In genomic region chr15:38888701-38889154, GRCh38 we compare ENCODE assay signal across 15 cellular contexts.
DNase-seq lines count a peak whose midpoint lies in the region; ATAC-seq, FAIRE-seq and TF ChIP-seq lines count a peak whose summit lies in the region.
"Had no signal": no experiment of that assay in that cellular context is flagged by ENCODE, and none has a peak within 500 bp of the region (broad histone marks: within the 10 kb centered on the region; RNA-seq: fewer than 3 reads in every experiment).

No MANE protein-coding gene starts in this region.

- H2BK120ac ChIP-seq in trophoblast cell (ENCODE audit: insufficient read depth, low read length, poor library complexity) = no peak overlapping the region

- H3K23ac ChIP-seq in trophoblast cell (ENCODE audit: low read length) = no peak overlapping the region

- H2BK5ac ChIP-seq in trophoblast cell (ENCODE audit: low read depth, low read length, poor library complexity) = no peak overlapping the region

- H3K4me2 ChIP-seq in A549 (no peak overlapping the region), trophoblast cell (ENCODE audit: low read length) (peak overlapping the region; percentile 23)

- peaks cover 5% of the 10 kb centered on the region for H3K79me1 ChIP-seq in trophoblast cell (ENCODE audit: low read length)

- no peaks in the 10 kb centered on the region for H3K79me2 ChIP-seq in trophoblast cell (ENCODE audit: control insufficient read depth, insufficient read depth, low read length, poor library complexity)

- no peaks in the 10 kb centered on the region for H3K27me3 ChIP-seq in esophagus muscularis mucosa
- no peaks in the 10 kb centered on the region for H3K27me3 ChIP-seq in trophoblast cell (ENCODE audit: insufficient read depth, low read length)
- H3K27me3 ChIP-seq in CD4-positive, alpha-beta memory T cell (ENCODE audit: insufficient read depth, low read length) = no peaks in the 10 kb centered on the region
- H3K27me3 ChIP-seq in H7 (ENCODE audit: control insufficient read depth, insufficient read depth, low read length) = no peaks in the 10 kb centered on the region

- TF ChIP-seq EP300 in A549 (IDR thresholded peaks at IDR 0.05) (no peak), esophagus muscularis mucosa (IDR thresholded peaks at IDR 0.05) (peak; percentile 67)

- CTCF ChIA-PET in A549 (lab: Yijun Ruan, JAX) = interaction anchor here (0.7 kb wide), 1 partner anchor 692 kb away, joined by 3 read pairs; the partner anchor contains the start of gene THBS1
- CTCF ChIA-PET in CD4-positive, alpha-beta memory T cell (lab: Charles Lee; ENCODE audit: partially characterized antibody) = no interaction called here

- H3K27me3 Mint-ChIP-seq in CD4-positive, alpha-beta memory T cell = peaks cover 0 to 6% of the 10 kb centered on the region in 2 donors

- H3K4ac ChIP-seq in trophoblast cell (ENCODE audit: low read depth, low read length) = no peak overlapping the region

- H3K4me3 Mint-ChIP-seq in CD4-positive, alpha-beta memory T cell = no peak overlapping the region

- FAIRE-seq in A549 (lab: Jason Lieb, UNC) = no peak
- FAIRE-seq: A204.1 had no signal

- H3K27ac ChIP-seq in A549 (peak overlapping the region; percentile 80 to 81), esophagus muscularis mucosa (replicated peaks in 1 of 4) (peak overlapping the region in 1 of 4 donors; percentile 52), trophoblast cell (ENCODE audit: low read depth, low read length) (no peak overlapping the region)
- no peak overlapping the region for H3K27ac ChIP-seq in CD4-positive, alpha-beta memory T cell (ENCODE audit: low read depth, low read length)

- no peak overlapping the region for H3K18ac ChIP-seq in trophoblast cell (ENCODE audit: low read length)

- TF ChIP-seq RAD21 in A549 (conservative IDR thresholded peaks at IDR 0.05 in 1 of 2, IDR thresholded peaks at IDR 0.05 in 1 of 2) = no peak

- no peaks in the 10 kb centered on the region for H3K36me3 Mint-ChIP-seq in CD4-positive, alpha-beta memory T cell

- no peak overlapping the region for H2AFZ ChIP-seq in trophoblast cell (ENCODE audit: insufficient read depth, low read length, poor library complexity)

- DNase-seq in A549 (ENCODE audit: low read depth in 1 of 2, low spot score in 1 of 2) = no peak
- DNase-seq in M059J (ENCODE audit: low read depth) = peak; percentile 83
- DNase-seq in esophagus muscularis mucosa (ENCODE audit: extremely low spot score) = no peak
- DNase-seq in trophoblast cell = peak in 1 of 2 donors; percentile 27
- DNase-seq in CD4-positive, alpha-beta memory T cell = no peak
- DNase-seq in H7 = no peak
- DNase-seq: C1 segment of cervical spinal cord, DMS153, Karpas-422, MM.1S, NCI-H1092 treated with DMSO at 0.1 percent for 48 hours, NCI-H510A treated with DMSO at 0.1 percent for 48 hours had no signal

- no peak for TF ChIP-seq CTCF in A549 (IDR thresholded peaks at IDR 0.05)
- TF ChIP-seq CTCF in esophagus muscularis mucosa (IDR thresholded peaks at IDR 0.05) = no peak

- no peak overlapping the region for H2AK5ac ChIP-seq in trophoblast cell (ENCODE audit: low read length)

- no peak overlapping the region for H3K9ac ChIP-seq in trophoblast cell (ENCODE audit: low read length)

- H3K27ac Mint-ChIP-seq in CD4-positive, alpha-beta memory T cell = no peak overlapping the region

- WGBS in A549 (ENCODE audit: missing lambda C conversion rate) = 88% methylated on average over 3 of the region's 5 CpGs
- whole genome bisulfite sequencing in esophagus muscularis mucosa = 75% methylated on average over 3 of the region's 5 CpGs
- no CpG with 5 or more reads among the region's 5 CpGs for WGBS in trophoblast cell (ENCODE audit: extremely low coverage, insufficient coverage, insufficient read length)

- H3K4me1 ChIP-seq in A549 (peaks cover 57% of the 10 kb centered on the region), esophagus muscularis mucosa (peaks cover 0 to 47% (median 41%) of the 10 kb centered on the region in 4 donors), trophoblast cell (ENCODE audit: control insufficient read depth in 1 of 2, insufficient read depth in 2 of 2, low read length in 2 of 2) (peaks cover 4 to 12% of the 10 kb centered on the region in 2 experiments)
- H3K4me1 ChIP-seq in CD4-positive, alpha-beta memory T cell (ENCODE audit: insufficient read depth, low read length) = no peaks in the 10 kb centered on the region

- no peak overlapping the region for H4K91ac ChIP-seq in trophoblast cell (ENCODE audit: low read depth, low read length)

- H3K4me1 Mint-ChIP-seq in CD4-positive, alpha-beta memory T cell = peaks cover 0 to 11% (median 9%) of the 10 kb centered on the region in 4 donors

- no peak overlapping the region for H4K8ac ChIP-seq in trophoblast cell (ENCODE audit: low read depth, low read length)

- H3K9me3 ChIP-seq in A549 (peaks cover 16% of the 10 kb centered on the region; the same call in 1 of the 3 replicates), esophagus muscularis mucosa (no peaks in the 10 kb centered on the region), trophoblast cell (ENCODE audit: insufficient read depth, low read depth, low read length) (no peaks in the 10 kb centered on the region)
- no peaks in the 10 kb centered on the region for H3K9me3 ChIP-seq in CD4-positive, alpha-beta memory T cell (ENCODE audit: control insufficient read depth in 1 of 2, low read length in 2 of 2)

- H3K36me3 ChIP-seq in esophagus muscularis mucosa = no peaks in the 10 kb centered on the region
- H3K36me3 ChIP-seq in trophoblast cell (ENCODE audit: control insufficient read depth in 1 of 2, insufficient read depth in 2 of 2, low read length in 2 of 2) = no peaks in the 10 kb centered on the region
- H3K36me3 ChIP-seq in CD4-positive, alpha-beta memory T cell (ENCODE audit: insufficient read depth, low read length) = no peaks in the 10 kb centered on the region
- H3K36me3 ChIP-seq in H7 (replicated peaks; ENCODE audit: control insufficient read depth, insufficient read depth, low read length) = no peaks in the 10 kb centered on the region

- no peak for TF ChIP-seq POLR2A in A549 (IDR thresholded peaks at IDR 0.05; ENCODE audit: low read length)
- TF ChIP-seq POLR2A in esophagus muscularis mucosa (IDR thresholded peaks at IDR 0.05; ENCODE audit: low read depth) = no peak

- no peak overlapping the region for H2BK12ac ChIP-seq in trophoblast cell (ENCODE audit: low read length)

- H4K12ac ChIP-seq in trophoblast cell (ENCODE audit: low read depth, low read length) = no peak overlapping the region

- intact Hi-C loops in esophagus muscularis mucosa (cut with DNase I) = loop anchor here (10.0 kb wide), 1 partner anchor 106 kb away; no protein-coding TSS in a partner anchor
- intact Hi-C loops in CD4-positive, alpha-beta memory T cell (cut with micrococcal nuclease) = no loop called here

- H3K4me3 ChIP-seq in A549 (no peak overlapping the region), esophagus muscularis mucosa (no peak overlapping the region), trophoblast cell (ENCODE audit: low read depth, low read length) (no peak overlapping the region), H7 (ENCODE audit: insufficient read depth, low read depth, low read length) (no peak overlapping the region)
- no peak overlapping the region for H3K4me3 ChIP-seq in CD4-positive, alpha-beta memory T cell (ENCODE audit: low read length in 2 of 2)

- H3K14ac ChIP-seq in trophoblast cell (ENCODE audit: low read length) = no peak overlapping the region

- POLR2A ChIA-PET in A549 (lab: Yijun Ruan, JAX) = no interaction called here
- POLR2A ChIA-PET in CD4-positive, alpha-beta memory T cell (lab: Charles Lee; ENCODE audit: partially characterized antibody) = no interaction called here

- H3K9me3 Mint-ChIP-seq in CD4-positive, alpha-beta memory T cell = peaks cover 0 to 9% (median 1%) of the 10 kb centered on the region in 8 donors

- ATAC-seq in A549 (no peak), GM19452 (IDR thresholded peaks at IDR 0.05; ENCODE audit: unreplicated experiment) (no peak)
- ATAC-seq: Panc1 had no signal

TF ChIP-seq in A549, 52 proteins besides CTCF, POLR2A, EP300 and RAD21 (continues in another document):
- TF ChIP-seq NFE2L2 (conservative IDR thresholded peaks at IDR 0.05; ENCODE audit: low read length) = no peak
- TF ChIP-seq ZNF302 (CRISPR knock-in tag; IDR thresholded peaks at IDR 0.05) = no peak
- no peak for TF ChIP-seq CHD4 (IDR thresholded peaks at IDR 0.05; ENCODE audit: borderline replicate concordance)
- TF ChIP-seq RFX5 (IDR thresholded peaks at IDR 0.05) = no peak
- TF ChIP-seq HOXA7 (CRISPR knock-in tag; IDR thresholded peaks at IDR 0.05) = no peak
- TF ChIP-seq BCL3 (IDR thresholded peaks at IDR 0.05) = no peak
- TF ChIP-seq FOSL2 (IDR thresholded peaks at IDR 0.05) = no peak
- no peak for TF ChIP-seq FOSL2 (CRISPR knock-in tag; IDR thresholded peaks at IDR 0.05)
- no peak for TF ChIP-seq ATOH8 (CRISPR knock-in tag; IDR thresholded peaks at IDR 0.05; ENCODE audit: low read depth)
- TF ChIP-seq EHF (CRISPR knock-in tag; IDR thresholded peaks at IDR 0.05) = no peak
- TF ChIP-seq ELK1 (IDR thresholded peaks at IDR 0.05; ENCODE audit: low read depth, low read length) = no peak
- TF ChIP-seq EHMT2 (IDR thresholded peaks at IDR 0.05; ENCODE audit: low read depth) = no peak
- no peak for TF ChIP-seq POLR2AphosphoS2 (conservative IDR thresholded peaks at IDR 0.05; ENCODE audit: low read length)

Comparison
In these comparisons a context has a peak if more than half of its experiments do, and no peak if none do; other contexts are left out.
1. H3K27ac ChIP-seq: peak in A549 (2 of 2); none in trophoblast cell (single experiment) and CD4-positive, alpha-beta memory T cell (single experiment).